1 cellular context compared by ENCODE assay signal in the genomic region with DNA sequence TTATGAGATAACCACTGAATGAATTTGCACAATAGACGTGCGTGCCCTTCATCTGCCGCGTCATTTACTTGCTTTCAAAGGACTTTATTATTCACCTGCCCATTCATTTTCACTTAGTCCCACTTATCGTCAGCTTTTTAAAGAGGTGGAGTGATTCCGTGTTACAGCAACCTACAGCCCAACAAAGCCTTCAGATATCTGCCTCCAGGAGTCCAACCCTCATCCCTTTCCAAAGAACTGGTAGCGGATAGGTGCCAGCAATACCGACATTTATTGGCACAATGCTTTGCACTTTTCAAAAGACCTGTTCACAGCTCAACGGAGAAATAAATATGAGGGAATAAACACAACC.
TF ChIP-seq lines count a peak whose summit lies in the region.

No MANE protein-coding gene starts in this region.

TF ChIP-seq in HepG2, 621 proteins besides CTCF, POLR2A, EP300 and RAD21 (continues in another document):
- TF ChIP-seq SAFB2 (CRISPR knock-in tag; IDR thresholded peaks at IDR 0.05; ENCODE audit: borderline replicate concordance, low read depth) (no peak), FOSL1 (CRISPR knock-in tag; IDR thresholded peaks at IDR 0.05; ENCODE audit: borderline replicate concordance) (no peak), ZIK1 (CRISPR knock-in tag; IDR thresholded peaks at IDR 0.05; ENCODE audit: borderline replicate concordance, low read depth) (0 out of 2 replicates have a peak, but pooled peaks have one; percentile 10), ZNF121 (CRISPR knock-in tag; IDR thresholded peaks at IDR 0.05) (no peak), ZNF558 (CRISPR knock-in tag; IDR thresholded peaks at IDR 0.05; ENCODE audit: borderline replicate concordance) (no peak), REL (CRISPR knock-in tag; conservative IDR thresholded peaks at IDR 0.05) (no peak), TSC22D2 (CRISPR knock-in tag; IDR thresholded peaks at IDR 0.05; ENCODE audit: borderline replicate concordance) (no peak), SAP130 (CRISPR knock-in tag; IDR thresholded peaks at IDR 0.05; ENCODE audit: low read depth) (no peak), ZNF672 (CRISPR knock-in tag; IDR thresholded peaks at IDR 0.05) (no peak), ZNF709 (CRISPR knock-in tag; IDR thresholded peaks at IDR 0.05) (peak; percentile 5; the same call in 1 of the 2 replicates), AHR (CRISPR knock-in tag; IDR thresholded peaks at IDR 0.05) (no peak), HOXA9 (CRISPR knock-in tag; IDR thresholded peaks at IDR 0.05; ENCODE audit: borderline replicate concordance) (no peak), NR2C2 (CRISPR knock-in tag; IDR thresholded peaks at IDR 0.05; ENCODE audit: borderline replicate concordance) (no peak), NKX3-1 (CRISPR knock-in tag; IDR thresholded peaks at IDR 0.05) (no peak), NFKBIZ (CRISPR knock-in tag; IDR thresholded peaks at IDR 0.05) (no peak), PHB2 (IDR thresholded peaks at IDR 0.05; ENCODE audit: partially characterized antibody) (no peak), HOXA7 (CRISPR knock-in tag; IDR thresholded peaks at IDR 0.05) (no peak), TCF7 (IDR thresholded peaks at IDR 0.05; ENCODE audit: low read depth) (0 out of 2 replicates have a peak, but pooled peaks have one; percentile 10)
- TF ChIP-seq, protein P1, sequence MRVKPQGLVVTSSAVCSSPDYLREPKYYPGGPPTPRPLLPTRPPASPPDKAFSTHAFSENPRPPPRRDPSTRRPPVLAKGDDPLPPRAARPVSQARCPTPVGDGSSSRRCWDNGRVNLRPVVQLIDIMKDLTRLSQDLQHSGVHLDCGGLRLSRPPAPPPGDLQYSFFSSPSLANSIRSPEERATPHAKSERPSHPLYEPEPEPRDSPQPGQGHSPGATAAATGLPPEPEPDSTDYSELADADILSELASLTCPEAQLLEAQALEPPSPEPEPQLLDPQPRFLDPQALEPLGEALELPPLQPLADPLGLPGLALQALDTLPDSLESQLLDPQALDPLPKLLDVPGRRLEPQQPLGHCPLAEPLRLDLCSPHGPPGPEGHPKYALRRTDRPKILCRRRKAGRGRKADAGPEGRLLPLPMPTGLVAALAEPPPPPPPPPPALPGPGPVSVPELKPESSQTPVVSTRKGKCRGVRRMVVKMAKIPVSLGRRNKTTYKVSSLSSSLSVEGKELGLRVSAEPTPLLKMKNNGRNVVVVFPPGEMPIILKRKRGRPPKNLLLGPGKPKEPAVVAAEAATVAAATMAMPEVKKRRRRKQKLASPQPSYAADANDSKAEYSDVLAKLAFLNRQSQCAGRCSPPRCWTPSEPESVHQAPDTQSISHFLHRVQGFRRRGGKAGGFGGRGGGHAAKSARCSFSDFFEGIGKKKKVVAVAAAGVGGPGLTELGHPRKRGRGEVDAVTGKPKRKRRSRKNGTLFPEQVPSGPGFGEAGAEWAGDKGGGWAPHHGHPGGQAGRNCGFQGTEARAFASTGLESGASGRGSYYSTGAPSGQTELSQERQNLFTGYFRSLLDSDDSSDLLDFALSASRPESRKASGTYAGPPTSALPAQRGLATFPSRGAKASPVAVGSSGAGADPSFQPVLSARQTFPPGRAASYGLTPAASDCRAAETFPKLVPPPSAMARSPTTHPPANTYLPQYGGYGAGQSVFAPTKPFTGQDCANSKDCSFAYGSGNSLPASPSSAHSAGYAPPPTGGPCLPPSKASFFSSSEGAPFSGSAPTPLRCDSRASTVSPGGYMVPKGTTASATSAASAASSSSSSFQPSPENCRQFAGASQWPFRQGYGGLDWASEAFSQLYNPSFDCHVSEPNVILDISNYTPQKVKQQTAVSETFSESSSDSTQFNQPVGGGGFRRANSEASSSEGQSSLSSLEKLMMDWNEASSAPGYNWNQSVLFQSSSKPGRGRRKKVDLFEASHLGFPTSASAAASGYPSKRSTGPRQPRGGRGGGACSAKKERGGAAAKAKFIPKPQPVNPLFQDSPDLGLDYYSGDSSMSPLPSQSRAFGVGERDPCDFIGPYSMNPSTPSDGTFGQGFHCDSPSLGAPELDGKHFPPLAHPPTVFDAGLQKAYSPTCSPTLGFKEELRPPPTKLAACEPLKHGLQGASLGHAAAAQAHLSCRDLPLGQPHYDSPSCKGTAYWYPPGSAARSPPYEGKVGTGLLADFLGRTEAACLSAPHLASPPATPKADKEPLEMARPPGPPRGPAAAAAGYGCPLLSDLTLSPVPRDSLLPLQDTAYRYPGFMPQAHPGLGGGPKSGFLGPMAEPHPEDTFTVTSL (CRISPR knock-in tag; IDR thresholded peaks at IDR 0.05; ENCODE audit: borderline replicate concordance): 0 out of 2 replicates have a peak, but pooled peaks have one; percentile 8
- TF ChIP-seq, protein P2, sequence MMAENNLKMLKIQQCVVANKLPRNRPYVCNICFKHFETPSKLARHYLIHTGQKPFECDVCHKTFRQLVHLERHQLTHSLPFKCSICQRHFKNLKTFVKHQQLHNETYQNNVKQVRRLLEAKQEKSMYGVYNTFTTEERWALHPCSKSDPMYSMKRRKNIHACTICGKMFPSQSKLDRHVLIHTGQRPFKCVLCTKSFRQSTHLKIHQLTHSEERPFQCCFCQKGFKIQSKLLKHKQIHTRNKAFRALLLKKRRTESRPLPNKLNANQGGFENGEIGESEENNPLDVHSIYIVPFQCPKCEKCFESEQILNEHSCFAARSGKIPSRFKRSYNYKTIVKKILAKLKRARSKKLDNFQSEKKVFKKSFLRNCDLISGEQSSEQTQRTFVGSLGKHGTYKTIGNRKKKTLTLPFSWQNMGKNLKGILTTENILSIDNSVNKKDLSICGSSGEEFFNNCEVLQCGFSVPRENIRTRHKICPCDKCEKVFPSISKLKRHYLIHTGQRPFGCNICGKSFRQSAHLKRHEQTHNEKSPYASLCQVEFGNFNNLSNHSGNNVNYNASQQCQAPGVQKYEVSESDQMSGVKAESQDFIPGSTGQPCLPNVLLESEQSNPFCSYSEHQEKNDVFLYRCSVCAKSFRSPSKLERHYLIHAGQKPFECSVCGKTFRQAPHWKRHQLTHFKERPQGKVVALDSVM (CRISPR knock-in tag; IDR thresholded peaks at IDR 0.05): 0 out of 2 replicates have a peak, but pooled peaks have one; percentile 18
- TF ChIP-seq, protein P3, sequence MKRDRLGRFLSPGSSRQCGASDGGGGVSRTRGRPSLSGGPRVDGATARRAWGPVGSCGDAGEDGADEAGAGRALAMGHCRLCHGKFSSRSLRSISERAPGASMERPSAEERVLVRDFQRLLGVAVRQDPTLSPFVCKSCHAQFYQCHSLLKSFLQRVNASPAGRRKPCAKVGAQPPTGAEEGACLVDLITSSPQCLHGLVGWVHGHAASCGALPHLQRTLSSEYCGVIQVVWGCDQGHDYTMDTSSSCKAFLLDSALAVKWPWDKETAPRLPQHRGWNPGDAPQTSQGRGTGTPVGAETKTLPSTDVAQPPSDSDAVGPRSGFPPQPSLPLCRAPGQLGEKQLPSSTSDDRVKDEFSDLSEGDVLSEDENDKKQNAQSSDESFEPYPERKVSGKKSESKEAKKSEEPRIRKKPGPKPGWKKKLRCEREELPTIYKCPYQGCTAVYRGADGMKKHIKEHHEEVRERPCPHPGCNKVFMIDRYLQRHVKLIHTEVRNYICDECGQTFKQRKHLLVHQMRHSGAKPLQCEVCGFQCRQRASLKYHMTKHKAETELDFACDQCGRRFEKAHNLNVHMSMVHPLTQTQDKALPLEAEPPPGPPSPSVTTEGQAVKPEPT (CRISPR knock-in tag; IDR thresholded peaks at IDR 0.05; ENCODE audit: low read depth): no peak
- TF ChIP-seq, protein P4, sequence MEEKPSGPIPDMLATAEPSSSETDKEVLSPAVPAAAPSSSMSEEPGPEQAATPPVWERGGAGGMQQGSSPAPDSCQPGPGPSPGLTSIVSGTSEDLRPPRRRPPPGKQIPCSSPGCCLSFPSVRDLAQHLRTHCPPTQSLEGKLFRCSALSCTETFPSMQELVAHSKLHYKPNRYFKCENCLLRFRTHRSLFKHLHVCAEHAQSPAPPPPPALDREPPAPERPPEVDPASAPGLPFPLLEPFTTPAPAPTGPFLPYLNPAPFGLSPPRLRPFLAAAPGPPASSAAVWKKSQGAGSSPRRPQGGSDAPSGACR (CRISPR knock-in tag; IDR thresholded peaks at IDR 0.05): no peak
- TF ChIP-seq, protein P5, sequence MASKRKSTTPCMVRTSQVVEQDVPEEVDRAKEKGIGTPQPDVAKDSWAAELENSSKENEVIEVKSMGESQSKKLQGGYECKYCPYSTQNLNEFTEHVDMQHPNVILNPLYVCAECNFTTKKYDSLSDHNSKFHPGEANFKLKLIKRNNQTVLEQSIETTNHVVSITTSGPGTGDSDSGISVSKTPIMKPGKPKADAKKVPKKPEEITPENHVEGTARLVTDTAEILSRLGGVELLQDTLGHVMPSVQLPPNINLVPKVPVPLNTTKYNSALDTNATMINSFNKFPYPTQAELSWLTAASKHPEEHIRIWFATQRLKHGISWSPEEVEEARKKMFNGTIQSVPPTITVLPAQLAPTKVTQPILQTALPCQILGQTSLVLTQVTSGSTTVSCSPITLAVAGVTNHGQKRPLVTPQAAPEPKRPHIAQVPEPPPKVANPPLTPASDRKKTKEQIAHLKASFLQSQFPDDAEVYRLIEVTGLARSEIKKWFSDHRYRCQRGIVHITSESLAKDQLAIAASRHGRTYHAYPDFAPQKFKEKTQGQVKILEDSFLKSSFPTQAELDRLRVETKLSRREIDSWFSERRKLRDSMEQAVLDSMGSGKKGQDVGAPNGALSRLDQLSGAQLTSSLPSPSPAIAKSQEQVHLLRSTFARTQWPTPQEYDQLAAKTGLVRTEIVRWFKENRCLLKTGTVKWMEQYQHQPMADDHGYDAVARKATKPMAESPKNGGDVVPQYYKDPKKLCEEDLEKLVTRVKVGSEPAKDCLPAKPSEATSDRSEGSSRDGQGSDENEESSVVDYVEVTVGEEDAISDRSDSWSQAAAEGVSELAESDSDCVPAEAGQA (IDR thresholded peaks at IDR 0.05; ENCODE audit: low read depth): no peak
- TF ChIP-seq, protein P5 (CRISPR knock-in tag; IDR thresholded peaks at IDR 0.05; ENCODE audit: borderline replicate concordance): no peak
- TF ChIP-seq, protein P6, sequence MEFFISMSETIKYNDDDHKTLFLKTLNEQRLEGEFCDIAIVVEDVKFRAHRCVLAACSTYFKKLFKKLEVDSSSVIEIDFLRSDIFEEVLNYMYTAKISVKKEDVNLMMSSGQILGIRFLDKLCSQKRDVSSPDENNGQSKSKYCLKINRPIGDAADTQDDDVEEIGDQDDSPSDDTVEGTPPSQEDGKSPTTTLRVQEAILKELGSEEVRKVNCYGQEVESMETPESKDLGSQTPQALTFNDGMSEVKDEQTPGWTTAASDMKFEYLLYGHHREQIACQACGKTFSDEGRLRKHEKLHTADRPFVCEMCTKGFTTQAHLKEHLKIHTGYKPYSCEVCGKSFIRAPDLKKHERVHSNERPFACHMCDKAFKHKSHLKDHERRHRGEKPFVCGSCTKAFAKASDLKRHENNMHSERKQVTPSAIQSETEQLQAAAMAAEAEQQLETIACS (CRISPR knock-in tag; IDR thresholded peaks at IDR 0.05): no peak
- TF ChIP-seq, protein P7, sequence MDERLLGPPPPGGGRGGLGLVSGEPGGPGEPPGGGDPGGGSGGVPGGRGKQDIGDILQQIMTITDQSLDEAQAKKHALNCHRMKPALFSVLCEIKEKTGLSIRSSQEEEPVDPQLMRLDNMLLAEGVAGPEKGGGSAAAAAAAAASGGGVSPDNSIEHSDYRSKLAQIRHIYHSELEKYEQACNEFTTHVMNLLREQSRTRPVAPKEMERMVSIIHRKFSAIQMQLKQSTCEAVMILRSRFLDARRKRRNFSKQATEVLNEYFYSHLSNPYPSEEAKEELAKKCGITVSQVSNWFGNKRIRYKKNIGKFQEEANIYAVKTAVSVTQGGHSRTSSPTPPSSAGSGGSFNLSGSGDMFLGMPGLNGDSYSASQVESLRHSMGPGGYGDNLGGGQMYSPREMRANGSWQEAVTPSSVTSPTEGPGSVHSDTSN (CRISPR knock-in tag; IDR thresholded peaks at IDR 0.05): no peak
- TF ChIP-seq, protein P8, sequence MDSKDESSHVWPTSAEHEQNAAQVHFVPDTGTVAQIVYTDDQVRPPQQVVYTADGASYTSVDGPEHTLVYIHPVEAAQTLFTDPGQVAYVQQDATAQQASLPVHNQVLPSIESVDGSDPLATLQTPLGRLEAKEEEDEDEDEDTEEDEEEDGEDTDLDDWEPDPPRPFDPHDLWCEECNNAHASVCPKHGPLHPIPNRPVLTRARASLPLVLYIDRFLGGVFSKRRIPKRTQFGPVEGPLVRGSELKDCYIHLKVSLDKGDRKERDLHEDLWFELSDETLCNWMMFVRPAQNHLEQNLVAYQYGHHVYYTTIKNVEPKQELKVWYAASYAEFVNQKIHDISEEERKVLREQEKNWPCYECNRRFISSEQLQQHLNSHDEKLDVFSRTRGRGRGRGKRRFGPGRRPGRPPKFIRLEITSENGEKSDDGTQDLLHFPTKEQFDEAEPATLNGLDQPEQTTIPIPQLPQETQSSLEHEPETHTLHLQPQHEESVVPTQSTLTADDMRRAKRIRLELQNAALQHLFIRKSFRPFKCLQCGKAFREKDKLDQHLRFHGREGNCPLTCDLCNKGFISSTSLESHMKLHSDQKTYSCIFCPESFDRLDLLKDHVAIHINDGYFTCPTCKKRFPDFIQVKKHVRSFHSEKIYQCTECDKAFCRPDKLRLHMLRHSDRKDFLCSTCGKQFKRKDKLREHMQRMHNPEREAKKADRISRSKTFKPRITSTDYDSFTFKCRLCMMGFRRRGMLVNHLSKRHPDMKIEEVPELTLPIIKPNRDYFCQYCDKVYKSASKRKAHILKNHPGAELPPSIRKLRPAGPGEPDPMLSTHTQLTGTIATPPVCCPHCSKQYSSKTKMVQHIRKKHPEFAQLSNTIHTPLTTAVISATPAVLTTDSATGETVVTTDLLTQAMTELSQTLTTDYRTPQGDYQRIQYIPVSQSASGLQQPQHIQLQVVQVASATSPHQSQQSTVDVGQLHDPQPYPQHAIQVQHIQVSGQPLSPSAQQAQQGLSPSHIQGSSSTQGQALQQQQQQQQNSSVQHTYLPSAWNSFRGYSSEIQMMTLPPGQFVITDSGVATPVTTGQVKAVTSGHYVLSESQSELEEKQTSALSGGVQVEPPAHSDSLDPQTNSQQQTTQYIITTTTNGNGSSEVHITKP (CRISPR knock-in tag; IDR thresholded peaks at IDR 0.05; ENCODE audit: low read depth): no peak
